Comparison of ENCODE assay signal across 29 cellular contexts in genomic region chr20:41523857-41524256, GRCh38.
"Had no signal": no experiment of that assay in that cellular context is flagged by ENCODE, and none has a peak within 500 bp of the region (broad histone marks: within the 10 kb centered on the region; RNA-seq: fewer than 3 reads in every experiment).

No MANE protein-coding gene starts in this region.

- DNase-seq: stimulated activated CD4-positive, alpha-beta T cell treated with anti-CD3 and anti-CD28 coated beads, Interleukin-2, amount 100 ng/mL, for 48 hours; stimulated activated CD4-positive, alpha-beta T cell treated with anti-CD3 and anti-CD28 coated beads, Interleukin-4, amount 100 ng/mL, for 1 hour; stimulated activated CD4-positive, alpha-beta T cell treated with anti-CD3 and anti-CD28 coated beads, Interleukin-4, amount 100 ng/mL, for 24 hours; stimulated activated CD4-positive, alpha-beta T cell treated with anti-CD3 and anti-CD28 coated beads, Interleukin-4, amount 100 ng/mL, for 4 hours; stimulated activated CD8-positive, alpha-beta memory T cell treated with anti-CD3 and anti-CD28 coated beads, Interleukin-4, amount 100 ng/mL, for 48 hours; stimulated activated naive B cell treated with anti-CD40 and anti-IgM and Interleukin-4, amounts not matched to agents 10 μg/mL and 1 μg/mL and 100 μg/mL, for 72 hours; stimulated activated naive CD4-positive, alpha-beta T cell; stimulated activated naive CD4-positive, alpha-beta T cell treated with Interleukin-2 at 50 U/mL for 16 hours; stimulated activated naive CD8-positive, alpha-beta T cell treated with anti-CD3 and anti-CD28 coated beads, Interleukin-15, amount 100 ng/mL, for 72 hours; stimulated activated naive CD8-positive, alpha-beta T cell treated with anti-CD3 and anti-CD28 coated beads, Interleukin-15, Interleukin-2, amounts not matched to agents 100 U/mL and 50 U/mL, for 24 hours; stomach; substantia nigra; testis; thyroid gland; tibial artery; transverse colon; trophoblast cell; upper lobe of left lung; upper lobe of right lung; uterus had no signal

- ATAC-seq: stimulated activated effector memory CD8-positive, alpha-beta T cell treated with anti-CD3 and anti-CD28 coated beads, Interleukin-12 subunit alpha, Interleukin-12 subunit beta, amount 100 ng/mL, for 72 hours; stimulated activated memory B cell treated with anti-CD40 and anti-IgM and Interleukin-4, amounts not matched to agents 10 μg/mL and 1 μg/mL and 100 μg/mL, for 72 hours; stimulated activated naive CD8-positive, alpha-beta T cell treated with anti-CD3 and anti-CD28 coated beads, Interleukin-15, amount 100 ng/mL, for 72 hours; stimulated activated naive CD8-positive, alpha-beta T cell treated with anti-CD3 and anti-CD28 coated beads, Interleukin-15, Interleukin-2, amounts not matched to agents 100 U/mL and 50 U/mL, for 24 hours; upper lobe of right lung had no signal

- H3K4me3 ChIP-seq: stomach, suprapubic skin, testis, thoracic aorta, thyroid gland, tibial artery, tibial nerve, transverse colon, upper lobe of left lung, upper lobe of right lung, uterus, vagina had no signal

- H3K9me3 Mint-ChIP-seq: stimulated activated effector memory CD8-positive, alpha-beta T cell treated with anti-CD3 and anti-CD28 coated beads, Interleukin-12 subunit alpha, Interleukin-12 subunit beta, amount 100 ng/mL, for 72 hours; stimulated activated memory B cell treated with anti-CD40 and anti-IgM and Interleukin-4, amounts not matched to agents 10 μg/mL and 1 μg/mL and 100 μg/mL, for 72 hours; stimulated activated naive B cell treated with anti-CD40 and anti-IgM and Interleukin-4, amounts not matched to agents 10 μg/mL and 1 μg/mL and 100 μg/mL, for 72 hours; stimulated activated naive CD8-positive, alpha-beta T cell treated with anti-CD3 and anti-CD28 coated beads, Interleukin-15, amount 100 ng/mL, for 72 hours; stimulated activated naive CD8-positive, alpha-beta T cell treated with anti-CD3 and anti-CD28 coated beads, Interleukin-15, Interleukin-2, amounts not matched to agents 100 ng/mL and 50 ng/mL, for 24 hours; type B pancreatic cell had no signal

- H3K4me1 ChIP-seq: uterus had no signal

- H3K27ac Mint-ChIP-seq: stimulated activated effector memory CD8-positive, alpha-beta T cell treated with anti-CD3 and anti-CD28 coated beads, Interleukin-12 subunit alpha, Interleukin-12 subunit beta, amount 100 ng/mL, for 72 hours; stimulated activated naive B cell treated with anti-CD40 and anti-IgM and Interleukin-4, amounts not matched to agents 10 μg/mL and 1 μg/mL and 100 μg/mL, for 72 hours; stimulated activated naive CD8-positive, alpha-beta T cell treated with anti-CD3 and anti-CD28 coated beads, Interleukin-15, amount 100 ng/mL, for 72 hours; stimulated activated naive CD8-positive, alpha-beta T cell treated with anti-CD3 and anti-CD28 coated beads, Interleukin-15, Interleukin-2, amounts not matched to agents 100 ng/mL and 50 ng/mL, for 24 hours; type B pancreatic cell had no signal

- H3K4me3 Mint-ChIP-seq: stimulated activated effector memory CD8-positive, alpha-beta T cell treated with anti-CD3 and anti-CD28 coated beads, Interleukin-12 subunit alpha, Interleukin-12 subunit beta, amount 100 ng/mL, for 72 hours; stimulated activated memory B cell treated with anti-CD40 and anti-IgM and Interleukin-4, amounts not matched to agents 10 μg/mL and 1 μg/mL and 100 μg/mL, for 72 hours; stimulated activated naive B cell treated with anti-CD40 and anti-IgM and Interleukin-4, amounts not matched to agents 10 μg/mL and 1 μg/mL and 100 μg/mL, for 72 hours; stimulated activated naive CD8-positive, alpha-beta T cell treated with anti-CD3 and anti-CD28 coated beads, Interleukin-15, amount 100 ng/mL, for 72 hours; stimulated activated naive CD8-positive, alpha-beta T cell treated with anti-CD3 and anti-CD28 coated beads, Interleukin-15, Interleukin-2, amounts not matched to agents 100 ng/mL and 50 ng/mL, for 24 hours; type B pancreatic cell had no signal

- H3K36me3 Mint-ChIP-seq: stimulated activated effector memory CD8-positive, alpha-beta T cell treated with anti-CD3 and anti-CD28 coated beads, Interleukin-12 subunit alpha, Interleukin-12 subunit beta, amount 100 ng/mL, for 72 hours had no signal

- H3K27me3 ChIP-seq: stomach, suprapubic skin, testis, thyroid gland, tibial artery, tibial nerve, transverse colon, upper lobe of left lung, upper lobe of right lung, uterus, vagina had no signal

- FAIRE-seq: urothelium cell line had no signal

- H3K36me3 ChIP-seq: stomach, suprapubic skin, thoracic aorta, thyroid gland, transverse colon, upper lobe of left lung, upper lobe of right lung, uterus, vagina had no signal

- H3K27ac ChIP-seq: stomach, suprapubic skin, testis, thoracic aorta, tibial artery, tibial nerve, upper lobe of left lung, upper lobe of right lung, uterus, vagina had no signal

- H3K27me3 Mint-ChIP-seq: stimulated activated memory B cell treated with anti-CD40 and anti-IgM and Interleukin-4, amounts not matched to agents 10 μg/mL and 1 μg/mL and 100 μg/mL, for 72 hours; stimulated activated naive B cell treated with anti-CD40 and anti-IgM and Interleukin-4, amounts not matched to agents 10 μg/mL and 1 μg/mL and 100 μg/mL, for 72 hours; stimulated activated naive CD8-positive, alpha-beta T cell treated with anti-CD3 and anti-CD28 coated beads, Interleukin-15, amount 100 ng/mL, for 72 hours; stimulated activated naive CD8-positive, alpha-beta T cell treated with anti-CD3 and anti-CD28 coated beads, Interleukin-15, Interleukin-2, amounts not matched to agents 100 ng/mL and 50 ng/mL, for 24 hours; type B pancreatic cell had no signal

- H3K9me3 ChIP-seq: stomach, suprapubic skin, testis, thoracic aorta, thyroid gland, tibial artery, tibial nerve, transverse colon, upper lobe of left lung, upper lobe of right lung, uterus, vagina had no signal
